8 cellular contexts compared by ENCODE assay signal in genomic region chr10:95230677-95231586, GRCh38. TPM values are rescaled to one million over a fixed set of nuclear protein-coding genes. Genes with fewer than 3 reads are reported as not detected.
A peak's percentile ranks its signal among the peaks of the same experiment; 100 is the strongest.
DNase-seq lines count a peak whose midpoint lies in the region; ATAC-seq and TF ChIP-seq lines count a peak whose summit lies in the region.
"Not testable (repeated sequence)": the region's sequence is repeated elsewhere in the genome, so short reads cannot be mapped to it uniquely, and the experiment has no call there.

No MANE protein-coding gene starts in this region.

- not testable (repeated sequence) for H3K4me3 ChIP-seq in CD4-positive, CD25-positive, alpha-beta regulatory T cell (ENCODE audit: low read depth, low read length)
- H3K4me3 ChIP-seq in NT2/D1 (ENCODE audit: insufficient read length, low read depth) (peak overlapping the region; percentile 43), neuronal stem cell (ENCODE audit: low read length in 2 of 2) (peak overlapping the region in 1 of 2 donors; percentile 85)

- not testable (repeated sequence) for H3K27ac ChIP-seq in CD4-positive, CD25-positive, alpha-beta regulatory T cell (ENCODE audit: insufficient read depth, low read length, poor library complexity, severe bottlenecking)
- peak overlapping the region; percentile 84 for H3K27ac ChIP-seq in neuronal stem cell (replicated peaks; ENCODE audit: low read length)

- H3K9me3 ChIP-seq in CD4-positive, CD25-positive, alpha-beta regulatory T cell (ENCODE audit: control insufficient read depth in 2 of 2, low read length in 2 of 2); neuronal stem cell (replicated peaks in 1 of 2; ENCODE audit: control insufficient read depth in 2 of 2, insufficient read depth in 1 of 2, low read depth in 1 of 2, low read length in 2 of 2): not testable (repeated sequence)
- peaks cover 22% of the 10 kb centered on the region; the same call in 1 of the 2 replicates for H3K9me3 ChIP-seq in NT2/D1 (ENCODE audit: insufficient read depth, low read length)

- peak overlapping the region; percentile 66 to 88 (median 76) for H3K4me3 Mint-ChIP-seq in CD4-positive, CD25-positive, alpha-beta regulatory T cell
- H3K4me3 Mint-ChIP-seq in chondrocyte (ENCODE audit: unreplicated experiment), result peak overlapping the region; percentile 55

- H3K27me3 Mint-ChIP-seq in CD4-positive, CD25-positive, alpha-beta regulatory T cell, result peaks cover 37% of the 10 kb centered on the region
- H3K27me3 Mint-ChIP-seq in chondrocyte (ENCODE audit: low read depth), result not testable (repeated sequence)

- H3K27ac Mint-ChIP-seq in CD4-positive, CD25-positive, alpha-beta regulatory T cell, result not testable (repeated sequence)
- peak overlapping the region; percentile 91 for H3K27ac Mint-ChIP-seq in chondrocyte (ENCODE audit: unreplicated experiment)

- no CpG with 5 or more reads among the region's 36 CpGs for WGBS in neuronal stem cell (ENCODE audit: extremely low coverage in 2 of 2, insufficient read length in 2 of 2, insufficient replicate concordance in 1 of 2), 2 donors

- H3K36me3 Mint-ChIP-seq in CD4-positive, CD25-positive, alpha-beta regulatory T cell, result not testable (repeated sequence)
- H3K36me3 Mint-ChIP-seq in chondrocyte (ENCODE audit: low read depth), result peaks cover 12% of the 10 kb centered on the region

- not testable (repeated sequence) for H3K4me1 ChIP-seq in CD4-positive, CD25-positive, alpha-beta regulatory T cell (ENCODE audit: control insufficient read depth, insufficient read depth, low read length, poor library complexity, severe bottlenecking); NT2/D1 (ENCODE audit: insufficient read depth, insufficient read length)
- H3K4me1 ChIP-seq in neuronal stem cell (ENCODE audit: control insufficient read depth in 2 of 2, insufficient read depth in 1 of 2, low read depth in 1 of 2, low read length in 2 of 2), result peaks cover 0 to 13% of the 10 kb centered on the region in 2 donors

- H3K4me1 Mint-ChIP-seq in CD4-positive, CD25-positive, alpha-beta regulatory T cell, result peaks cover 0 to 16% (median 3%) of the 10 kb centered on the region in 4 donors
- H3K4me1 Mint-ChIP-seq in chondrocyte (ENCODE audit: low read depth), result peaks cover 53% of the 10 kb centered on the region

- peak overlapping the region; percentile 75 for H2BK120ac ChIP-seq in neuronal stem cell (ENCODE audit: low read depth, low read length)

- H4K91ac ChIP-seq in neuronal stem cell (ENCODE audit: low read depth, low read length, poor library complexity), result peak overlapping the region; percentile 74

- H3K36me3 ChIP-seq in CD4-positive, CD25-positive, alpha-beta regulatory T cell (ENCODE audit: control insufficient read depth, insufficient read depth, low read length); neuronal stem cell (replicated peaks in 1 of 2; ENCODE audit: control insufficient read depth in 2 of 2, insufficient read depth in 2 of 2, low read length in 2 of 2): not testable (repeated sequence)
- peaks cover 30% of the 10 kb centered on the region for H3K36me3 ChIP-seq in NT2/D1 (ENCODE audit: insufficient read depth, insufficient read length, low read length)

- H2BK5ac ChIP-seq in neuronal stem cell (ENCODE audit: low read length), result peak overlapping the region; percentile 89

- H2BK12ac ChIP-seq in neuronal stem cell (ENCODE audit: low read length), result not testable (repeated sequence)

- not testable (repeated sequence) for H3K79me1 ChIP-seq in neuronal stem cell (ENCODE audit: low read depth, low read length)

- TF ChIP-seq CTCF in chondrocyte (IDR thresholded peaks at IDR 0.05), result not testable (repeated sequence)

- peak overlapping the region; percentile 91 for H3K4ac ChIP-seq in neuronal stem cell (ENCODE audit: low read length)

- H3K4me2 ChIP-seq in neuronal stem cell (ENCODE audit: insufficient read depth, low read length, poor library complexity, severe bottlenecking), result peak overlapping the region; percentile 91

- H3K18ac ChIP-seq in neuronal stem cell (ENCODE audit: low read length), result peak overlapping the region; percentile 98

- peak overlapping the region; percentile 88 for H2BK15ac ChIP-seq in neuronal stem cell (ENCODE audit: low read length)

- peak overlapping the region; percentile 83 for H2AK5ac ChIP-seq in neuronal stem cell (ENCODE audit: low read depth, low read length)

- peak overlapping the region; percentile 40 for H2AFZ ChIP-seq in neuronal stem cell (ENCODE audit: low read length)

- not testable (repeated sequence) for ATAC-seq in CD4-positive, CD25-positive, alpha-beta regulatory T cell (ENCODE audit: low read depth in 2 of 2)
- ATAC-seq in GM21515 (IDR thresholded peaks at IDR 0.05; ENCODE audit: unreplicated experiment), result peak; percentile 56

- not testable (repeated sequence) for H3K27me3 ChIP-seq in CD4-positive, CD25-positive, alpha-beta regulatory T cell (ENCODE audit: control insufficient read depth, insufficient read depth, low read length); NT2/D1 (ENCODE audit: insufficient read depth, insufficient read length); neuronal stem cell (ENCODE audit: control insufficient read depth in 3 of 3, insufficient read depth in 3 of 3, low read depth in 1 of 3, low read length in 3 of 3)

- H3K14ac ChIP-seq in neuronal stem cell (ENCODE audit: low read length), result not testable (repeated sequence)

- not testable (repeated sequence) for H3K9me3 Mint-ChIP-seq in CD4-positive, CD25-positive, alpha-beta regulatory T cell; chondrocyte (ENCODE audit: low read depth)

- DNase-seq in CD4-positive, CD25-positive, alpha-beta regulatory T cell, result peak in 2 of 3 donors; percentile 19 to 47
- not testable (repeated sequence) for DNase-seq in NT2/D1 (ENCODE audit: low read depth, low spot score); chondrocyte (ENCODE audit: low spot score)
- DNase-seq in activated T-cell treated with anti-CD3 and anti-CD28 coated beads for 4 hours (peak; percentile 23), iPS DF 19.7 (ENCODE audit: low read depth, low spot score) (peak; percentile 82), neuronal stem cell (ENCODE audit: low spot score) (peak; percentile 23)
- DNase-seq in stimulated activated CD8-positive, alpha-beta memory T cell treated with anti-CD3 and anti-CD28 coated beads, Interleukin-15, amount 100 ng/mL, for 48 hours (ENCODE audit: low read depth in 2 of 2), result peak; percentile 42

- peak overlapping the region; percentile 99 for H4K8ac ChIP-seq in neuronal stem cell (ENCODE audit: low read depth, low read length)

- H3K9ac ChIP-seq in NT2/D1 (ENCODE audit: insufficient read length, low read depth) (peak overlapping the region; percentile 72), neuronal stem cell (ENCODE audit: low read depth, low read length, poor library complexity) (peak overlapping the region; percentile 88)

- peak overlapping the region; percentile 94 for H3K23ac ChIP-seq in neuronal stem cell (ENCODE audit: low read depth, low read length, poor library complexity)

RNA-seq across cellular contexts. Expression of gene ACSM6, which starts 36.9 kb away (rescaled TPM):
- not detected for total RNA-seq in CD4-positive, CD25-positive, alpha-beta regulatory T cell
- polyA plus RNA-seq in CD4-positive, CD25-positive, alpha-beta regulatory T cell, result not detected
- not detected in 3 replicates for total RNA-seq in chondrocyte
- 0.03 TPM for polyA plus RNA-seq in neuronal stem cell (2013, experiment 1 of 2)
- polyA plus RNA-seq in neuronal stem cell (2013, experiment 2 of 2), result not detected

RNA-seq across cellular contexts. Expression of gene PDLIM1, which starts 59.9 kb away (rescaled TPM):
- total RNA-seq in CD4-positive, CD25-positive, alpha-beta regulatory T cell, result 7.3 TPM
- 1 to 10 TPM in 2 of 4 donors, under 1 TPM in 1, not detected in 1; 0.83 to 3.5 (median 1.8) TPM for polyA plus RNA-seq in CD4-positive, CD25-positive, alpha-beta regulatory T cell
- 94.1 to 113 TPM (median 110 TPM) in 3 replicates for total RNA-seq in chondrocyte
- 24.2 TPM for polyA plus RNA-seq in neuronal stem cell (2013, experiment 1 of 2)
- 22.2 TPM for polyA plus RNA-seq in neuronal stem cell (2013, experiment 2 of 2)

Comparison
In these comparisons a context has a peak if more than half of its experiments do, and no peak if none do; other contexts are left out.
1. RNA of gene PDLIM1, which starts 59.9 kb away (total RNA-seq): 94.1 to 113 TPM in chondrocyte; 7.3 TPM in CD4-positive, CD25-positive, alpha-beta regulatory T cell (single experiment); every median in the first group is over 10 times any median in the second.